Comparison of ENCODE assay signal across 4 cellular contexts in the genomic region with DNA sequence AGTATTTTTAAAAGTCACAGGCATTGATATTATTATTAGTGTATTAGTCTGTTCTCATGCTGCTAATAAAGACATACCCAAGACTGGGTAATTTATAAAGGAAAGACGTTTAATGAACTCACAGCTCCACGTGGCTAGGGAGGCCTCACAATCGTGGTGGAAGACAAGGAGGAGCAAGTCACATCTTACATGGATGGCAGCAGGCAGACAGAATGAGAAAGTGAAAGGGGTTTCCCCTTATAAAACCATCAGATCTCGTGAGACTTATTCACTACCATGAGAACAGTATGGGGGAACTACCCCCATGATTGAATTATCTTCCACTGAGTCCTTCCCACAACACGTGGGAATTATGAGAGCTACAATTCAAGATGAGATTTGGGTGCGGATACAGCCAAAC. TPM values are rescaled to one million over a fixed set of nuclear protein-coding genes. Genes with fewer than 3 reads are reported as not detected.
DNase-seq lines count a peak whose midpoint lies in the region; ATAC-seq, FAIRE-seq and TF ChIP-seq lines count a peak whose summit lies in the region.
"Not testable (repeated sequence)": the region's sequence is repeated elsewhere in the genome, so short reads cannot be mapped to it uniquely, and the experiment has no call there.

No MANE protein-coding gene starts in this region.

- POLR2A ChIA-PET in HEK293 (lab: Yijun Ruan, JAX) = interaction anchor here (1.0 kb wide), 1 partner anchor 179 kb away, joined by 3 read pairs; no protein-coding TSS in a partner anchor
- POLR2A ChIA-PET in K562 (lab: Yijun Ruan, JAX); HepG2 (lab: Yijun Ruan, JAX): not testable (repeated sequence)

- H3K36me3 ChIP-seq in HEK293 (ENCODE audit: control insufficient read depth in 2 of 2, insufficient read depth in 1 of 2, low read length in 2 of 2); K562 (ENCODE audit: control insufficient read depth, insufficient read depth, low read length); HepG2 (replicated peaks in 1 of 2; ENCODE audit: control insufficient read depth in 1 of 2, insufficient read depth in 2 of 2, low read length in 2 of 2): not testable (repeated sequence)

- not testable (repeated sequence) for H3K9me1 ChIP-seq in K562 (ENCODE audit: control insufficient read depth, insufficient read depth, low read length)

- WGBS in K562 (ENCODE audit: insufficient coverage, low coverage, missing lambda C conversion rate) = 12% methylated on average over 6 of the region's 6 CpGs
- WGBS in HepG2 (ENCODE audit: low lambda C conversion rate) = 31% methylated on average over 6 of the region's 6 CpGs

- not testable (repeated sequence) for TF ChIP-seq RAD21 in K562 (CRISPR knock-in tag; conservative IDR thresholded peaks at IDR 0.05 in 1 of 2, IDR thresholded peaks at IDR 0.05 in 1 of 2); HepG2 (CRISPR knock-in tag; IDR thresholded peaks at IDR 0.05)

- H3K9ac ChIP-seq in K562 (ENCODE audit: insufficient read depth in 1 of 2, low read depth in 2 of 2, low read length in 2 of 2); HepG2 (ENCODE audit: insufficient read depth, low read depth, low read length): not testable (repeated sequence)

- not testable (repeated sequence) for TF ChIP-seq POLR2A in K562 (conservative IDR thresholded peaks at IDR 0.05); HepG2 (IDR thresholded peaks at IDR 0.05; ENCODE audit: insufficient read depth in 1 of 2, low read depth in 2 of 2, low read length in 2 of 2)

- TF ChIP-seq CTCF in HEK293 (tag by site-specific recombination; IDR thresholded peaks at IDR 0.05); K562 (IDR thresholded peaks at IDR 0.05 in 2 of 3, conservative IDR thresholded peaks at IDR 0.05 in 1 of 3; ENCODE audit: insufficient read depth in 2 of 3, low read depth in 1 of 3, low read length in 3 of 3); HepG2 (CRISPR knock-in tag; IDR thresholded peaks at IDR 0.05): not testable (repeated sequence)

- not testable (repeated sequence) for H3K79me2 ChIP-seq in K562 (ENCODE audit: control insufficient read depth, insufficient read depth, low read length); HepG2 (ENCODE audit: insufficient read depth, low read length)

- not testable (repeated sequence) for BruUV-seq in K562 (replicated peaks; lab: Mats Ljungman, UMichigan); HepG2 (replicated peaks; lab: Mats Ljungman, UMichigan)

- CTCF ChIA-PET in HEK293 (lab: Yijun Ruan, JAX) = interaction anchor here (0.6 to 1.2 kb wide), 4 partner anchors 12 to 328 kb away, joined by 3 to 4 read pairs (median 3); no protein-coding TSS in a partner anchor
- CTCF ChIA-PET in K562 (lab: Yijun Ruan, JAX; ENCODE audit: low intra/inter-chr PET ratio); HepG2 (lab: Yijun Ruan, JAX; ENCODE audit: low intra/inter-chr PET ratio, low total read pairs): not testable (repeated sequence)

- H3K27me3 ChIP-seq in K562 (ENCODE audit: control insufficient read depth in 2 of 2, insufficient read depth in 2 of 2, low read length in 2 of 2); HepG2 (ENCODE audit: control insufficient read depth in 1 of 2, insufficient read depth in 2 of 2, low read length in 2 of 2): not testable (repeated sequence)

- H3K4me3 ChIP-seq in HEK293 (ENCODE audit: low read depth, low read length); K562; HepG2 (replicated peaks in 1 of 3; ENCODE audit: insufficient read depth in 1 of 3, low read depth in 2 of 3, low read length in 3 of 3): not testable (repeated sequence)

- H3K9me3 ChIP-seq in HEK293 (ENCODE audit: control insufficient read depth, insufficient read depth, low read depth, low read length); K562 (replicated peaks; ENCODE audit: control insufficient read depth, insufficient read depth, low read depth, low read length); HepG2 (ENCODE audit: low read length): not testable (repeated sequence)

- not testable (repeated sequence) for H2AFZ ChIP-seq in K562 (ENCODE audit: low read depth, low read length); HepG2 (ENCODE audit: low read length)

- H3K4me1 ChIP-seq in HEK293 (ENCODE audit: control insufficient read depth, insufficient read depth, low read length); K562 (replicated peaks in 1 of 2; ENCODE audit: control insufficient read depth in 2 of 2, insufficient read depth in 2 of 2, low read length in 2 of 2): not testable (repeated sequence)
- peaks cover 10% of the 10 kb centered on the region for H3K4me1 ChIP-seq in HepG2 (ENCODE audit: insufficient read depth, low read length)

- TF ChIP-seq EP300 in K562 (IDR thresholded peaks at IDR 0.05; ENCODE audit: low read length); HepG2 (IDR thresholded peaks at IDR 0.05; ENCODE audit: low read depth in 2 of 2, low read length in 2 of 2); HepG2 (CRISPR knock-in tag; IDR thresholded peaks at IDR 0.05; ENCODE audit: borderline replicate concordance): not testable (repeated sequence)

- H3K27ac ChIP-seq in HEK293 (ENCODE audit: extremely low read depth, low read depth, low read length); K562 (ENCODE audit: extremely low read depth, low read depth, low read length); HepG2 (ENCODE audit: extremely low read length, insufficient read depth, low read length): not testable (repeated sequence)

- H4K20me1 ChIP-seq in K562 (replicated peaks; ENCODE audit: control insufficient read depth, insufficient read depth, low read length); HepG2 (ENCODE audit: insufficient read depth, low read length): not testable (repeated sequence)

- not testable (repeated sequence) for ATAC-seq in K562, HepG2

- not testable (repeated sequence) for H3K4me2 ChIP-seq in K562 (ENCODE audit: insufficient read depth, low read length); HepG2 (ENCODE audit: low read depth, low read length)

- peak; percentile 14 for DNase-seq in OCI-M1 (lab: John Stamatoyannopoulos, UW)
- DNase-seq in K562 (ENCODE audit: extremely low read depth in 1 of 4, low spot score in 3 of 4); HepG2 (ENCODE audit: low spot score): not testable (repeated sequence)

- FAIRE-seq in K562 (lab: Jason Lieb, UNC); HepG2 (lab: Jason Lieb, UNC): not testable (repeated sequence)

- in situ Hi-C loops in K562 (cut with MboI); HepG2 (cut with HindIII; ENCODE audit: extremely low pct_ligation_motif_present, low pct_unique_long_range_greater_than_20kb): not testable (repeated sequence)

- intact Hi-C loops in K562 (cut with micrococcal nuclease); HepG2 (cut with micrococcal nuclease; ENCODE audit: unreplicated experiment): not testable (repeated sequence)

RNA-seq across cellular contexts. Expression of a gene that starts 5.0 kb away (rescaled TPM):
- total RNA-seq in K562 (2011; cell fraction: chromatin; rRNA removed; ENCODE audit: low replicate concordance) = 1.8 and 8.7 TPM in 2 replicates
- total RNA-seq in K562 (2011; cell fraction: nucleolus; rRNA removed) = 21.3 and 27.3 TPM in 2 replicates
- 9.3 and 10.3 TPM in 2 replicates for total RNA-seq in K562 (2011; cell fraction: nucleoplasm; rRNA removed)
- 94.0 and 111 TPM in 2 replicates for total RNA-seq in K562 (2014; rRNA removed)
- total RNA-seq in K562 (2014; rRNA removed; fragmentation: Illumina TruSeq; extraction: Trizol) = 0.47 TPM in 1 of 2 replicates, not detected in the other
- 17.0 and 20.2 TPM in 2 replicates for total RNA-seq in K562 (2015; rRNA removed; fragmentation: Illumina TruSeq; extraction: Trizol)
- total RNA-seq in K562 (2021) = 74.2 and 80.8 TPM in 2 replicates
- polyA plus RNA-seq in K562 (2011; rRNA removed) = 5.8 and 7.5 TPM in 2 replicates
- polyA plus RNA-seq in K562 (2011; cell fraction: cytosol; rRNA removed) = 17.0 and 80.2 TPM in 2 replicates
- 13.4 and 25.4 TPM in 2 replicates for polyA plus RNA-seq in K562 (2011; cell fraction: nucleus; rRNA removed)
- 25.0 and 56.6 TPM in 2 replicates for polyA plus RNA-seq in K562 (2012)
- 1.2 and 13.9 TPM in 2 replicates for polyA plus RNA-seq in K562 (2014; fragmentation: Illumina TruSeq; extraction: Trizol)
- polyA plus RNA-seq in K562 (2014; fragmentation: Nextera tagmentation; extraction: Ambion mirVana) = under 1 TPM; 0.08 to 0.11 TPM
- polyA plus RNA-seq in K562 (2014; rRNA removed) = 46.5 and 51.2 TPM in 2 replicates
- polyA minus RNA-seq in K562 (2011; rRNA and poly(A)+ RNA removed) = 0.99 and 1.6 TPM in 2 replicates
- polyA minus RNA-seq in K562 (2011; cell fraction: cytosol; rRNA and poly(A)+ RNA removed) = 9.5 and 16.5 TPM in 2 replicates
- polyA minus RNA-seq in K562 (2011; cell fraction: nucleus; rRNA and poly(A)+ RNA removed) = 13.5 and 15.0 TPM in 2 replicates
- total RNA-seq in HepG2 (2016; rRNA removed; fragmentation: Illumina TruSeq; extraction: Trizol) = 86.3 and 109 TPM in 2 replicates
- 35.8 and 45.6 TPM in 2 replicates for total RNA-seq in HepG2 (2016; cell fraction: cytosol; rRNA removed; fragmentation: Illumina TruSeq; extraction: Trizol; ENCODE audit: low read depth)
- 84.6 and 104 TPM in 2 replicates for total RNA-seq in HepG2 (2016; cell fraction: insoluble cytoplasmic fraction; rRNA removed; fragmentation: Illumina TruSeq; extraction: Trizol)
- total RNA-seq in HepG2 (2016; cell fraction: membrane; rRNA removed; fragmentation: Illumina TruSeq; extraction: Trizol) = 37.7 and 45.1 TPM in 2 replicates
- 33.5 and 37.6 TPM in 2 replicates for total RNA-seq in HepG2 (2016; cell fraction: nucleus; rRNA removed; fragmentation: Illumina TruSeq; extraction: Trizol)
- polyA plus RNA-seq in HepG2 (2011; rRNA removed) = 19.3 and 25.5 TPM in 2 replicates
- 23.9 and 54.3 TPM in 2 replicates for polyA plus RNA-seq in HepG2 (2011; cell fraction: cytosol; rRNA removed)
- polyA plus RNA-seq in HepG2 (2011; cell fraction: nucleus; rRNA removed) = 51.9 and 57.0 TPM in 2 replicates
- 21.2 and 23.7 TPM in 2 replicates for polyA plus RNA-seq in HepG2 (2012)
- 35.0 and 35.6 TPM in 2 replicates for polyA plus RNA-seq in HepG2 (2016; cell fraction: cytosol; fragmentation: Illumina TruSeq; extraction: Trizol; ENCODE audit: low read depth)
- polyA plus RNA-seq in HepG2 (2016; cell fraction: insoluble cytoplasmic fraction; fragmentation: Illumina TruSeq; extraction: Trizol; ENCODE audit: low read depth) = 80.7 and 95.3 TPM in 2 replicates
- 26.0 and 27.7 TPM in 2 replicates for polyA plus RNA-seq in HepG2 (2016; cell fraction: membrane; fragmentation: Illumina TruSeq; extraction: Trizol; ENCODE audit: low read depth)
- polyA plus RNA-seq in HepG2 (2016; cell fraction: nucleus; fragmentation: Illumina TruSeq; extraction: Trizol; ENCODE audit: insufficient read depth, low read depth) = 59.0 and 66.7 TPM in 2 replicates
- polyA minus RNA-seq in HepG2 (2011; rRNA and poly(A)+ RNA removed; ENCODE audit: low replicate concordance) = 4.2 and 28.6 TPM in 2 replicates
- 37.4 and 37.9 TPM in 2 replicates for polyA minus RNA-seq in HepG2 (2011; cell fraction: cytosol; rRNA and poly(A)+ RNA removed)
- polyA minus RNA-seq in HepG2 (2011; cell fraction: nucleus; rRNA and poly(A)+ RNA removed) = 10.8 and 19.3 TPM in 2 replicates

RNA-seq across cellular contexts. Expression of a gene that starts 9.1 kb away (rescaled TPM):
- 4.9 and 7.0 TPM in 2 replicates for total RNA-seq in K562 (2011; cell fraction: chromatin; rRNA removed; ENCODE audit: low replicate concordance)
- 9.5 and 11.5 TPM in 2 replicates for total RNA-seq in K562 (2011; cell fraction: nucleolus; rRNA removed)
- 9.8 and 14.6 TPM in 2 replicates for total RNA-seq in K562 (2011; cell fraction: nucleoplasm; rRNA removed)
- total RNA-seq in K562 (2014; rRNA removed) (5.9 and 6.6 TPM in 2 replicates), K562 (2014; rRNA removed; fragmentation: Illumina TruSeq; extraction: Trizol) (3.2 and 3.7 TPM in 2 replicates), K562 (2015; rRNA removed; fragmentation: Illumina TruSeq; extraction: Trizol) (5.4 and 6.2 TPM in 2 replicates), K562 (2021) (4.5 and 5.3 TPM in 2 replicates), HepG2 (2016; rRNA removed; fragmentation: Illumina TruSeq; extraction: Trizol) (12.4 and 13.8 TPM in 2 replicates)
- polyA plus RNA-seq in K562 (2011; rRNA removed) (8.8 and 11.8 TPM in 2 replicates), K562 (2014; fragmentation: Illumina TruSeq; extraction: Trizol) (5.3 and 6.6 TPM in 2 replicates), K562 (2014; fragmentation: Nextera tagmentation; extraction: Ambion mirVana) (1 to 10 TPM; 3.4 to 4.1 TPM), K562 (2014; rRNA removed) (16.8 and 17.5 TPM in 2 replicates), HepG2 (2011; rRNA removed) (22.8 and 23.4 TPM in 2 replicates)
- polyA plus RNA-seq in K562 (2011; cell fraction: cytosol; rRNA removed) = 8.1 and 9.4 TPM in 2 replicates
- 19.5 and 25.3 TPM in 2 replicates for polyA plus RNA-seq in K562 (2011; cell fraction: nucleus; rRNA removed)
- polyA plus RNA-seq in K562 (2012) = 1.7 and 5.6 TPM in 2 replicates
- polyA minus RNA-seq in K562 (2011; rRNA and poly(A)+ RNA removed) = 3.4 and 4.2 TPM in 2 replicates
- not detected in 2 replicates for polyA minus RNA-seq in K562 (2011; cell fraction: cytosol; rRNA and poly(A)+ RNA removed)
- 3.1 and 8.7 TPM in 2 replicates for polyA minus RNA-seq in K562 (2011; cell fraction: nucleus; rRNA and poly(A)+ RNA removed)
- total RNA-seq in HepG2 (2016; cell fraction: cytosol; rRNA removed; fragmentation: Illumina TruSeq; extraction: Trizol; ENCODE audit: low read depth) = 12.1 and 21.0 TPM in 2 replicates
- total RNA-seq in HepG2 (2016; cell fraction: insoluble cytoplasmic fraction; rRNA removed; fragmentation: Illumina TruSeq; extraction: Trizol) = 12.3 and 13.6 TPM in 2 replicates
- total RNA-seq in HepG2 (2016; cell fraction: membrane; rRNA removed; fragmentation: Illumina TruSeq; extraction: Trizol) = 17.3 and 23.9 TPM in 2 replicates
- 10.0 and 11.4 TPM in 2 replicates for total RNA-seq in HepG2 (2016; cell fraction: nucleus; rRNA removed; fragmentation: Illumina TruSeq; extraction: Trizol)
- polyA plus RNA-seq in HepG2 (2011; cell fraction: cytosol; rRNA removed) = 21.1 and 24.5 TPM in 2 replicates
- polyA plus RNA-seq in HepG2 (2011; cell fraction: nucleus; rRNA removed) = 18.7 and 23.9 TPM in 2 replicates
- polyA plus RNA-seq in HepG2 (2012) = 12.3 and 14.5 TPM in 2 replicates
- polyA plus RNA-seq in HepG2 (2016; cell fraction: cytosol; fragmentation: Illumina TruSeq; extraction: Trizol; ENCODE audit: low read depth) = 19.5 and 24.0 TPM in 2 replicates
- polyA plus RNA-seq in HepG2 (2016; cell fraction: insoluble cytoplasmic fraction; fragmentation: Illumina TruSeq; extraction: Trizol; ENCODE audit: low read depth) = 15.6 and 19.5 TPM in 2 replicates
- 18.5 and 22.3 TPM in 2 replicates for polyA plus RNA-seq in HepG2 (2016; cell fraction: membrane; fragmentation: Illumina TruSeq; extraction: Trizol; ENCODE audit: low read depth)
- 16.4 and 20.6 TPM in 2 replicates for polyA plus RNA-seq in HepG2 (2016; cell fraction: nucleus; fragmentation: Illumina TruSeq; extraction: Trizol; ENCODE audit: insufficient read depth, low read depth)
- polyA minus RNA-seq in HepG2 (2011; rRNA and poly(A)+ RNA removed; ENCODE audit: low replicate concordance) = 2.0 and 5.3 TPM in 2 replicates
- 4.2 and 5.2 TPM in 2 replicates for polyA minus RNA-seq in HepG2 (2011; cell fraction: cytosol; rRNA and poly(A)+ RNA removed)
- polyA minus RNA-seq in HepG2 (2011; cell fraction: nucleus; rRNA and poly(A)+ RNA removed) = 7.7 and 8.5 TPM in 2 replicates
